In genomic region chr7:44067064-44067951, GRCh38 we compare ENCODE assay signal across 13 cellular contexts. TPM values are rescaled to one million over a fixed set of nuclear protein-coding genes. Genes with fewer than 3 reads are reported as not detected.
A peak's percentile ranks its signal among the peaks of the same experiment; 100 is the strongest.
DNase-seq lines count a peak whose midpoint lies in the region; TF ChIP-seq lines count a peak whose summit lies in the region.
"Had no signal": no experiment of that assay in that cellular context is flagged by ENCODE, and none has a peak within 500 bp of the region (broad histone marks: within the 10 kb centered on the region; RNA-seq: fewer than 3 reads in every experiment).

No MANE protein-coding gene starts in this region.

- no CpG with 5 or more reads among the region's 11 CpGs for WGBS in neuronal stem cell (ENCODE audit: extremely low coverage in 2 of 2, insufficient read length in 2 of 2, insufficient replicate concordance in 1 of 2), 2 donors

- H3K27me3 ChIP-seq in neuronal stem cell (ENCODE audit: control insufficient read depth in 3 of 3, insufficient read depth in 3 of 3, low read depth in 1 of 3, low read length in 3 of 3): no peaks in the 10 kb centered on the region
- H3K27me3 ChIP-seq: testis had no signal

- H3K36me3 ChIP-seq in neuronal stem cell (replicated peaks in 1 of 2; ENCODE audit: control insufficient read depth in 2 of 2, insufficient read depth in 2 of 2, low read length in 2 of 2): peaks cover 0 to 6% of the 10 kb centered on the region in 2 donors

- H3K9ac ChIP-seq in neuronal stem cell (ENCODE audit: low read depth, low read length, poor library complexity): no peak overlapping the region

- H3K4me2 ChIP-seq in neuronal stem cell (ENCODE audit: insufficient read depth, low read length, poor library complexity, severe bottlenecking): no peak overlapping the region

- H3K4me3 ChIP-seq in neuronal stem cell (ENCODE audit: low read length in 2 of 2): no peak overlapping the region
- H3K4me3 ChIP-seq: testis had no signal

- CTCF ChIA-PET in activated CD4-positive, alpha-beta memory T cell treated with anti-CD3 and anti-CD28 coated beads, Interleukin-2, amount 10 ng/mL, durations not matched to agents 7 days and 5 days (lab: Charles Lee): no interaction called here

- no peaks in the 10 kb centered on the region for H3K9me3 ChIP-seq in neuronal stem cell (replicated peaks in 1 of 2; ENCODE audit: control insufficient read depth in 2 of 2, insufficient read depth in 1 of 2, low read depth in 1 of 2, low read length in 2 of 2)
- H3K9me3 ChIP-seq: testis had no signal

- H2AK5ac ChIP-seq in neuronal stem cell (ENCODE audit: low read depth, low read length): no peak overlapping the region

- no peak overlapping the region for H3K23ac ChIP-seq in neuronal stem cell (ENCODE audit: low read depth, low read length, poor library complexity)

- H3K79me1 ChIP-seq in neuronal stem cell (ENCODE audit: low read depth, low read length): peaks cover 4% of the 10 kb centered on the region

- no peak overlapping the region for H3K27ac ChIP-seq in neuronal stem cell (replicated peaks; ENCODE audit: low read length)
- H3K27ac ChIP-seq: testis had no signal

- no peak overlapping the region for H3K18ac ChIP-seq in neuronal stem cell (ENCODE audit: low read length)

- peaks cover 19 to 24% of the 10 kb centered on the region in 2 donors for H3K4me1 ChIP-seq in neuronal stem cell (ENCODE audit: control insufficient read depth in 2 of 2, insufficient read depth in 1 of 2, low read depth in 1 of 2, low read length in 2 of 2)

- H3K9me3 Mint-ChIP-seq in activated naive CD8-positive, alpha-beta T cell treated with anti-CD3 and anti-CD28 coated beads for 36 hours: no peaks in the 10 kb centered on the region
- no peaks in the 10 kb centered on the region for H3K9me3 Mint-ChIP-seq in activated CD4-positive, alpha-beta memory T cell treated with anti-CD3 and anti-CD28 coated beads, Interleukin-2, amount 10 ng/mL, durations not matched to agents 7 days and 5 days

- no peak overlapping the region for H3K14ac ChIP-seq in neuronal stem cell (ENCODE audit: low read length)

- H3K4ac ChIP-seq in neuronal stem cell (ENCODE audit: low read length): no peak overlapping the region

- DNase-seq in DMS 273 (lab: John Stamatoyannopoulos, UW; ENCODE audit: unreplicated experiment) (peak; percentile 74), neuronal stem cell (ENCODE audit: low spot score) (no peak), medulla oblongata (ENCODE audit: extremely low spot score) (no peak)
- DNase-seq in activated naive CD8-positive, alpha-beta T cell treated with anti-CD3 and anti-CD28 coated beads for 36 hours: no peak
- DNase-seq in activated CD4-positive, alpha-beta memory T cell treated with anti-CD3 and anti-CD28 coated beads, Interleukin-2, amount 10 ng/mL, durations not matched to agents 7 days and 5 days: no peak
- no peak for DNase-seq in stimulated activated CD4-positive, alpha-beta T cell treated with anti-CD3 and anti-CD28 coated beads, Interleukin-15, amount 100 ng/mL, for 24 hours
- DNase-seq: DMS79; NCI-H2029 treated with DMSO at 0.1 percent for 48 hours; SIG-M5; stimulated activated CD4-positive, alpha-beta T cell treated with anti-CD3 and anti-CD28 coated beads, Interleukin-4, amount 100 ng/mL, for 1 hour; testis had no signal

- H2BK5ac ChIP-seq in neuronal stem cell (ENCODE audit: low read length): no peak overlapping the region

- H2AFZ ChIP-seq in neuronal stem cell (ENCODE audit: low read length): no peak overlapping the region

- POLR2A ChIA-PET in activated CD4-positive, alpha-beta memory T cell treated with anti-CD3 and anti-CD28 coated beads, Interleukin-2, amount 10 ng/mL, durations not matched to agents 7 days and 5 days (lab: Charles Lee): interaction anchor here (1.2 to 6.6 kb wide), 10 partner anchors 9 to 388 kb away, joined by 3 to 73 read pairs (median 4); partner anchors contain the start of gene DBNL

- peaks cover 31% of the 10 kb centered on the region for H3K4me1 Mint-ChIP-seq in activated naive CD8-positive, alpha-beta T cell treated with anti-CD3 and anti-CD28 coated beads for 36 hours
- peaks cover 11% of the 10 kb centered on the region for H3K4me1 Mint-ChIP-seq in activated CD4-positive, alpha-beta memory T cell treated with anti-CD3 and anti-CD28 coated beads, Interleukin-2, amount 10 ng/mL, durations not matched to agents 7 days and 5 days

- no peak overlapping the region for H2BK15ac ChIP-seq in neuronal stem cell (ENCODE audit: low read length)

- no peak overlapping the region for H4K91ac ChIP-seq in neuronal stem cell (ENCODE audit: low read depth, low read length, poor library complexity)

- peak; percentile 14 for TF ChIP-seq POLR2A in GM18526 (IDR thresholded peaks at IDR 0.05; ENCODE audit: extremely low read depth, insufficient read length)

- peaks cover 5% of the 10 kb centered on the region for H3K27me3 Mint-ChIP-seq in activated naive CD8-positive, alpha-beta T cell treated with anti-CD3 and anti-CD28 coated beads for 36 hours
- no peaks in the 10 kb centered on the region for H3K27me3 Mint-ChIP-seq in activated CD4-positive, alpha-beta memory T cell treated with anti-CD3 and anti-CD28 coated beads, Interleukin-2, amount 10 ng/mL, durations not matched to agents 7 days and 5 days

- peaks cover 11% of the 10 kb centered on the region for H3K36me3 Mint-ChIP-seq in activated naive CD8-positive, alpha-beta T cell treated with anti-CD3 and anti-CD28 coated beads for 36 hours
- H3K36me3 Mint-ChIP-seq in activated CD4-positive, alpha-beta memory T cell treated with anti-CD3 and anti-CD28 coated beads, Interleukin-2, amount 10 ng/mL, durations not matched to agents 7 days and 5 days (ENCODE audit: low read depth): peaks cover 6% of the 10 kb centered on the region

- H3K4me3 Mint-ChIP-seq in activated naive CD8-positive, alpha-beta T cell treated with anti-CD3 and anti-CD28 coated beads for 36 hours: no peak overlapping the region
- H3K4me3 Mint-ChIP-seq in activated CD4-positive, alpha-beta memory T cell treated with anti-CD3 and anti-CD28 coated beads, Interleukin-2, amount 10 ng/mL, durations not matched to agents 7 days and 5 days: no peak overlapping the region

- H2BK12ac ChIP-seq in neuronal stem cell (ENCODE audit: low read length): no peak overlapping the region

- H2BK120ac ChIP-seq in neuronal stem cell (ENCODE audit: low read depth, low read length): peak overlapping the region; percentile 2

- H3K27ac Mint-ChIP-seq in activated naive CD8-positive, alpha-beta T cell treated with anti-CD3 and anti-CD28 coated beads for 36 hours: peak overlapping the region; percentile 47
- no peak overlapping the region for H3K27ac Mint-ChIP-seq in activated CD4-positive, alpha-beta memory T cell treated with anti-CD3 and anti-CD28 coated beads, Interleukin-2, amount 10 ng/mL, durations not matched to agents 7 days and 5 days

- H4K8ac ChIP-seq in neuronal stem cell (ENCODE audit: low read depth, low read length): no peak overlapping the region

RNA-seq across cellular contexts. Expression of gene PGAM2, which starts 1.9 kb away (rescaled TPM):
- total RNA-seq in activated naive CD8-positive, alpha-beta T cell treated with anti-CD3 and anti-CD28 coated beads for 36 hours: under 1 TPM; 0.34 to 0.43 TPM
- 17.7 TPM for polyA plus RNA-seq in neuronal stem cell (2013, experiment 1 of 2)
- 17.9 TPM for polyA plus RNA-seq in neuronal stem cell (2013, experiment 2 of 2)
- under 1 TPM in 1 of 2 experiments, not detected in 1; 0.43 TPM for total RNA-seq in activated CD4-positive, alpha-beta memory T cell treated with anti-CD3 and anti-CD28 coated beads, Interleukin-2, amount 10 ng/mL, durations not matched to agents 7 days and 5 days
- total RNA-seq: epithelial cell of proximal tubule had no signal

RNA-seq across cellular contexts. Expression of gene POLM, which starts 15.0 kb away (rescaled TPM):
- total RNA-seq in activated naive CD8-positive, alpha-beta T cell treated with anti-CD3 and anti-CD28 coated beads for 36 hours: 10 to 100 TPM; 32.5 to 35.2 TPM
- 9.9 TPM for polyA plus RNA-seq in neuronal stem cell (2013, experiment 1 of 2)
- 8.9 TPM for polyA plus RNA-seq in neuronal stem cell (2013, experiment 2 of 2)
- 10 to 100 TPM; 29.4 to 30.7 TPM for total RNA-seq in activated CD4-positive, alpha-beta memory T cell treated with anti-CD3 and anti-CD28 coated beads, Interleukin-2, amount 10 ng/mL, durations not matched to agents 7 days and 5 days

RNA-seq across cellular contexts. Expression of gene DBNL, which starts 22.8 kb away (rescaled TPM):
- 100 to 1,000 TPM; 131 to 136 TPM for total RNA-seq in activated naive CD8-positive, alpha-beta T cell treated with anti-CD3 and anti-CD28 coated beads for 36 hours
- 14.7 TPM for polyA plus RNA-seq in neuronal stem cell (2013, experiment 1 of 2)
- 14.7 TPM for polyA plus RNA-seq in neuronal stem cell (2013, experiment 2 of 2)
- 100 to 1,000 TPM; 175 to 176 TPM for total RNA-seq in activated CD4-positive, alpha-beta memory T cell treated with anti-CD3 and anti-CD28 coated beads, Interleukin-2, amount 10 ng/mL, durations not matched to agents 7 days and 5 days

RNA-seq across cellular contexts. Expression of gene AEBP1, which starts 36.8 kb away (rescaled TPM):
- 10 to 100 TPM; 32.6 to 38.3 TPM for total RNA-seq in activated naive CD8-positive, alpha-beta T cell treated with anti-CD3 and anti-CD28 coated beads for 36 hours
- 24.7 TPM for polyA plus RNA-seq in neuronal stem cell (2013, experiment 1 of 2)
- polyA plus RNA-seq in neuronal stem cell (2013, experiment 2 of 2): 25.4 TPM
- under 1 TPM; 0.30 to 0.38 TPM for total RNA-seq in activated CD4-positive, alpha-beta memory T cell treated with anti-CD3 and anti-CD28 coated beads, Interleukin-2, amount 10 ng/mL, durations not matched to agents 7 days and 5 days

RNA-seq across cellular contexts. Expression of gene POLD2, which starts 56.0 kb away (rescaled TPM):
- 100 to 1,000 TPM; 287 to 296 TPM for total RNA-seq in activated naive CD8-positive, alpha-beta T cell treated with anti-CD3 and anti-CD28 coated beads for 36 hours
- 157 TPM for polyA plus RNA-seq in neuronal stem cell (2013, experiment 1 of 2)
- 156 TPM for polyA plus RNA-seq in neuronal stem cell (2013, experiment 2 of 2)
- 10 to 100 TPM; 82.3 to 84.6 TPM for total RNA-seq in activated CD4-positive, alpha-beta memory T cell treated with anti-CD3 and anti-CD28 coated beads, Interleukin-2, amount 10 ng/mL, durations not matched to agents 7 days and 5 days
